In the genomic region with DNA sequence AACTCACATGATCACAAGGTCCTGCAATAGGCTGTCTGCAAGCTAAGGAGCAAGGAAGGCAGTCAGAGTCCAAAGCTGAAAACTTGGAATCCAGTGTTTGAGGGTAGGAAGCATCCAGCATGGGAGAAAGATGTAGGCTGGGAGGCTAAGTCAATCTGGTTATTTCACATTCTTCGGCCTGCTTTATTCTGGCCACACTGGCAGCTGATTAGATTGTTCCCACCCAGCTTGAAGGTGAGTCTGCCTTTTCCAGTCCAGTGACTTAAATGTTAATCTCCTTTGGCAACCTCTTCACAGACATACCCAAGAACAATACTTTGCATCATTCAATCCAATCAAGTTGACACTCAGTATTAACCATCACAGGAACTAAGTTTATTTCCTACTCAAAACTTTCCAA, we compare ENCODE assay signal across 24 cellular contexts.
"Had no signal": no experiment of that assay in that cellular context is flagged by ENCODE, and none has a peak within 500 bp of the region (broad histone marks: within the 10 kb centered on the region; RNA-seq: fewer than 3 reads in every experiment).

No MANE protein-coding gene starts in this region.

- H3K4me3 ChIP-seq: neural progenitor cell, ovary, psoas muscle, right lobe of liver, sigmoid colon, stomach, thoracic aorta, thyroid gland, tibial nerve, upper lobe of right lung, vagina had no signal

- DNase-seq: natural killer cell; occipital lobe; ovary; posterior cingulate gyrus; psoas muscle; right cardiac atrium; right lobe of liver; sigmoid colon; small intestine; stimulated activated CD4-positive, alpha-beta T cell treated with anti-CD3 and anti-CD28 coated beads, Interleukin-15, amount 100 ng/mL, for 24 hours; stimulated activated CD4-positive, alpha-beta T cell treated with anti-CD3 and anti-CD28 coated beads, Interleukin-2, amount 100 ng/mL, for 24 hours; stimulated activated CD4-positive, alpha-beta T cell treated with anti-CD3 and anti-CD28 coated beads, Interleukin-2, amount 100 ng/mL, for 48 hours; stimulated activated CD4-positive, alpha-beta T cell treated with anti-CD3 and anti-CD28 coated beads, Interleukin-4, amount 100 ng/mL, for 24 hours; stimulated activated naive B cell treated with anti-CD40 and anti-IgM and Interleukin-4, amounts not matched to agents 10 μg/mL and 1 μg/mL and 100 μg/mL, for 72 hours; stimulated activated naive CD4-positive, alpha-beta T cell treated with Interleukin-2 at 50 U/mL for 16 hours; stomach; thyroid gland; upper lobe of right lung had no signal

- H3K27me3 ChIP-seq: neural progenitor cell, ovary, right lobe of liver, sigmoid colon, stomach, thyroid gland, tibial nerve, upper lobe of right lung, vagina had no signal

- H3K36me3 ChIP-seq: neural progenitor cell, ovary, right lobe of liver, sigmoid colon, stomach, thoracic aorta, thyroid gland, tibial nerve, upper lobe of right lung, vagina had no signal

- H3K4me2 ChIP-seq: neural progenitor cell had no signal

- H3K9ac ChIP-seq: neural progenitor cell, parathyroid adenoma had no signal

- H3K4me1 ChIP-seq: psoas muscle, right lobe of liver, thyroid gland, tibial nerve, upper lobe of right lung, vagina had no signal

- ATAC-seq: natural killer cell; psoas muscle; right cardiac atrium; right lobe of liver; stimulated activated effector memory CD8-positive, alpha-beta T cell treated with anti-CD3 and anti-CD28 coated beads, Interleukin-12 subunit alpha, Interleukin-12 subunit beta, amount 100 ng/mL, for 72 hours; stimulated activated naive B cell treated with anti-CD40 and anti-IgM and Interleukin-4, amounts not matched to agents 10 μg/mL and 1 μg/mL and 100 μg/mL, for 72 hours; upper lobe of right lung had no signal

- H3K79me2 ChIP-seq: parathyroid adenoma had no signal

- H2AFZ ChIP-seq: neural progenitor cell, parathyroid adenoma had no signal

- H3K27ac ChIP-seq: neural progenitor cell, ovary, parathyroid adenoma, psoas muscle, right lobe of liver, sigmoid colon, stomach, thoracic aorta, thyroid gland, tibial nerve, upper lobe of right lung, vagina had no signal

- H3K9me3 ChIP-seq: ovary, psoas muscle, right lobe of liver, sigmoid colon, stomach, thoracic aorta, tibial nerve, upper lobe of right lung, vagina had no signal

- FAIRE-seq: small intestine had no signal
